In the genomic region with DNA sequence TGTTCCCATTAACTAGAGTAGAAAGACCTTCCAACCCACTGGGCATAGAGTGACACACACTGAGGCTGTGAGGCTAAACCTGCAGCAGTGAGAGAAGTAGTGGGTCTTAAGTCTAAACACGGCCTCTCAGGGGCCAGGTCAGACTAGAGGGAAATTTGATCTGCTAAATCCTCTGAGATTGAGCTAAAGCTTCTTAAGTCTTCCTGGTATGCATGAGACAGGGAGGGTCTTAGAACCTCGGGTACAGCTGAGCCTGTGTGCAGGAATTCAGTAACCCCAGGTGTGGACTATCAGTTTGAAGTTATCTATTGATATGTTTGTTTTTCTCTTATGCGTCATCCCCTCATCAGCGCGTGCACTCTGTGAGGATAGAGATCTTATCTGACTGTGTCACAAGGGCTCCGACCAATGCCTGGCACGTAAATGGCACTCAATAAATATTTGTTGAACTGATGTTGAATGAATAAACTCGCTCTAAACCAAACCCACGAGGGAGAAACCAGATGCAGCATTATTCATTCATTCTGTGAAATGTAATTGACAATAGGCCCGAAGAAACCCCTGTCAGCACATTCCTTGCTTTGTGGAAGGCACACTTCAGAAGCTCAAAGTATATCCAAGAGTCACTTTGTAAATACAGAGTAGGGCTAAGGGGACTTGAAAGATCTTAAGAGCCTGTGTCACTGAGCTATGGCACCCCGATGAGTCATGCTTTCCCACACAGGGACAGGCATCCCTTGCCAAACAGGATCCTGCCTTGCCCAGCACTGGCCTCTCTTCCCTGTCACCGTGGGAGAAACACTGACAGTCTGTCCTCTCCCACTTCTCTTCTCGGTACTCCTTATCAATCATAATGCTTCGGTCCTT, we compare ENCODE assay signal across 9 cellular contexts. TPM values are rescaled to one million over a fixed set of nuclear protein-coding genes. Genes with fewer than 3 reads are reported as not detected.
DNase-seq lines count a peak whose midpoint lies in the region; ATAC-seq, FAIRE-seq and TF ChIP-seq lines count a peak whose summit lies in the region.
"Had no signal": no experiment of that assay in that cellular context is flagged by ENCODE, and none has a peak within 500 bp of the region (broad histone marks: within the 10 kb centered on the region; RNA-seq: fewer than 3 reads in every experiment).

No MANE protein-coding gene starts in this region.

- H3K4me1 ChIP-seq in GM23338 (ENCODE audit: insufficient read depth) = peaks cover 9% of the 10 kb centered on the region
- H3K4me1 ChIP-seq in esophagus muscularis mucosa = peaks cover 0 to 6% (median 3%) of the 10 kb centered on the region in 4 donors
- H3K4me1 ChIP-seq in effector memory CD4-positive, alpha-beta T cell (ENCODE audit: control insufficient read depth, insufficient read depth, low read length, poor library complexity, severe bottlenecking) = no peaks in the 10 kb centered on the region

- H3K4me3 Mint-ChIP-seq in GM23338 = no peak overlapping the region

- WGBS in esophagus muscularis mucosa = 54% methylated on average over 14 of the region's 14 CpGs

- H3K4me3 ChIP-seq in GM23338 (no peak overlapping the region), fibroblast of mammary gland (ENCODE audit: control insufficient read depth, low read depth, low read length) (no peak overlapping the region), retinal pigment epithelial cell (ENCODE audit: low read length) (no peak overlapping the region), esophagus muscularis mucosa (no peak overlapping the region)
- no peak overlapping the region for H3K4me3 ChIP-seq in effector memory CD4-positive, alpha-beta T cell (ENCODE audit: insufficient read depth, low read depth, low read length, poor library complexity, severe bottlenecking)

- H3F3A ChIP-seq in GM23338 (replicated peaks; ENCODE audit: low read depth) = no peaks in the 10 kb centered on the region; the same call in 1 of the 2 replicates

- H3K4me1 Mint-ChIP-seq in GM23338 = peaks cover 12% of the 10 kb centered on the region

- H3K79me2 ChIP-seq in GM23338 (replicated peaks; ENCODE audit: insufficient read depth) = no peaks in the 10 kb centered on the region

- TF ChIP-seq POLR2A in esophagus muscularis mucosa (IDR thresholded peaks at IDR 0.05; ENCODE audit: low read depth) = no peak

- TF ChIP-seq CTCF in GM23338 (conservative IDR thresholded peaks at IDR 0.05; ENCODE audit: low read depth in 2 of 2) (no peak), fibroblast of mammary gland (conservative IDR thresholded peaks at IDR 0.05; ENCODE audit: control insufficient read depth, insufficient read depth, low read depth, low read length) (no peak), retinal pigment epithelial cell (conservative IDR thresholded peaks at IDR 0.05; ENCODE audit: low read depth, low read length) (no peak), esophagus muscularis mucosa (IDR thresholded peaks at IDR 0.05) (no peak)

- no peaks in the 10 kb centered on the region for H4K20me1 ChIP-seq in GM23338 (replicated peaks; ENCODE audit: insufficient read depth)

- peak; percentile 50 for DNase-seq in GM23338 (ENCODE audit: low spot score)
- peak; percentile 70 for DNase-seq in RCC 7860 (ENCODE audit: low spot score)
- DNase-seq in fibroblast of mammary gland (ENCODE audit: low read depth) = peak; percentile 36
- peak; percentile 98 for DNase-seq in retinal pigment epithelial cell (ENCODE audit: low read depth)
- DNase-seq in esophagus muscularis mucosa (ENCODE audit: extremely low spot score) = no peak
- DNase-seq in effector memory CD4-positive, alpha-beta T cell = no peak
- DNase-seq: stimulated activated CD4-positive, alpha-beta T cell treated with anti-CD3 and anti-CD28 coated beads, Interleukin-4, amount 100 ng/mL, for 4 hours had no signal

- no peak for TF ChIP-seq EP300 in esophagus muscularis mucosa (IDR thresholded peaks at IDR 0.05)

- H3K27ac Mint-ChIP-seq in GM23338 = peak overlapping the region; percentile 73

- peaks cover 4% of the 10 kb centered on the region; the same call in 2 of the 3 replicates for H3K9me3 Mint-ChIP-seq in GM23338

- peak; percentile 85 for ATAC-seq in GM23338
- ATAC-seq in GM18520 (IDR thresholded peaks at IDR 0.05; ENCODE audit: unreplicated experiment) = no peak
- ATAC-seq in HG03045 (IDR thresholded peaks at IDR 0.05; ENCODE audit: unreplicated experiment) = no peak

- H3K9me2 ChIP-seq in GM23338 (ENCODE audit: insufficient read depth) = 0 out of 2 replicates have a peak, but pooled peaks cover 2% of the 10 kb centered on the region

- H3K27me3 Mint-ChIP-seq in GM23338 (ENCODE audit: insufficient read depth, low read depth, poor library complexity) = peaks cover 2% of the 10 kb centered on the region

- H3K27me3 ChIP-seq in GM23338 (ENCODE audit: insufficient read depth) = no peaks in the 10 kb centered on the region
- H3K27me3 ChIP-seq in esophagus muscularis mucosa = no peaks in the 10 kb centered on the region
- H3K27me3 ChIP-seq in effector memory CD4-positive, alpha-beta T cell (replicated peaks; ENCODE audit: control insufficient read depth, insufficient read depth, low read length, poor library complexity, severe bottlenecking) = no peaks in the 10 kb centered on the region

- H3K9me3 ChIP-seq in esophagus muscularis mucosa = no peaks in the 10 kb centered on the region
- no peaks in the 10 kb centered on the region for H3K9me3 ChIP-seq in effector memory CD4-positive, alpha-beta T cell (ENCODE audit: control insufficient read depth, low read length)

- FAIRE-seq in RCC 7860 (lab: Jason Lieb, UNC) = no peak

- H3K4me2 ChIP-seq in GM23338 = peak overlapping the region; percentile 36

- no peaks in the 10 kb centered on the region for H3K36me3 Mint-ChIP-seq in GM23338 (ENCODE audit: low read depth)

- H3K27ac ChIP-seq in GM23338 (ENCODE audit: low read depth) (peak overlapping the region; percentile 78; the same call in 1 of the 2 replicates), esophagus muscularis mucosa (replicated peaks in 1 of 4) (no peak overlapping the region)
- H3K27ac ChIP-seq in effector memory CD4-positive, alpha-beta T cell (ENCODE audit: insufficient read depth, low read length, poor library complexity, severe bottlenecking) = no peak overlapping the region

- H2AFZ ChIP-seq in GM23338 = peak overlapping the region; percentile 93

- no peaks in the 10 kb centered on the region for H3K36me3 ChIP-seq in GM23338 (ENCODE audit: insufficient read depth)
- H3K36me3 ChIP-seq in esophagus muscularis mucosa = no peaks in the 10 kb centered on the region
- no peaks in the 10 kb centered on the region for H3K36me3 ChIP-seq in effector memory CD4-positive, alpha-beta T cell (ENCODE audit: control insufficient read depth, insufficient read depth, low read length)

- intact Hi-C loops in esophagus muscularis mucosa (cut with DNase I) = no loop called here

TF ChIP-seq in GM23338, 12 proteins besides CTCF, POLR2A, EP300 and RAD21 (continues in another document):
- TF ChIP-seq EZH2 (IDR thresholded peaks at IDR 0.05; ENCODE audit: low read depth, unreplicated experiment) (no peak), ZNF114 (CRISPR knock-in tag; IDR thresholded peaks at IDR 0.05) (no peak), JUNB (IDR thresholded peaks at IDR 0.05; ENCODE audit: unreplicated experiment) (no peak), EZH2phosphoT487 (IDR thresholded peaks at IDR 0.05; ENCODE audit: unreplicated experiment) (no peak), NANOG (IDR thresholded peaks at IDR 0.05; ENCODE audit: borderline replicate concordance) (no peak)

RNA-seq across cellular contexts. Expression of a gene that starts 21.7 kb away (rescaled TPM):
- 102 and 116 TPM in 2 replicates for total RNA-seq in GM23338 (2014; rRNA removed; shearing (Covaris generic))
- 119 and 143 TPM in 2 replicates for polyA plus RNA-seq in GM23338 (2016; fragmentation: Nextera tagmentation; extraction: Ambion mirVana)
- total RNA-seq in esophagus muscularis mucosa = 100 to 1,000 TPM in 2 of 4 donors, 10 to 100 TPM in 2; 91.0 to 106 (median 98.1) TPM

RNA-seq across cellular contexts. Expression of a gene that starts 29.9 kb away (rescaled TPM):
- 34.6 and 40.0 TPM in 2 replicates for total RNA-seq in GM23338 (2014; rRNA removed; shearing (Covaris generic))
- 14.9 and 16.7 TPM in 2 replicates for polyA plus RNA-seq in GM23338 (2016; fragmentation: Nextera tagmentation; extraction: Ambion mirVana)
- total RNA-seq in esophagus muscularis mucosa = 10 to 100 TPM in 2 of 4 donors, 1 to 10 TPM in 2; 6.6 to 14.3 (median 9.3) TPM

Comparison
In these comparisons a context has a peak if more than half of its experiments do, and no peak if none do; other contexts are left out.
1. DNase-seq: peak in GM23338 (single experiment), RCC 7860 (single experiment), fibroblast of mammary gland (single experiment) and retinal pigment epithelial cell (single experiment); none in esophagus muscularis mucosa (single experiment) and effector memory CD4-positive, alpha-beta T cell (0 of 3).